1 cellular context compared by ENCODE assay signal in genomic region chr2:128637481-128638155, GRCh38.
TF ChIP-seq lines count a peak whose summit lies in the region.

No MANE protein-coding gene starts in this region.

TF ChIP-seq in H1, 55 proteins besides CTCF, POLR2A, EP300 and RAD21:
- TF ChIP-seq RFX5 (IDR thresholded peaks at IDR 0.05; ENCODE audit: borderline replicate concordance, low read depth, low read length), result no peak
- TF ChIP-seq NRF1 (IDR thresholded peaks at IDR 0.05; ENCODE audit: low read depth, low read length), result no peak
- TF ChIP-seq HDAC6 (IDR thresholded peaks at IDR 0.05; ENCODE audit: low read depth, low read length), result no peak
- TF ChIP-seq ATF2 (IDR thresholded peaks at IDR 0.05; ENCODE audit: low read length), result no peak
- TF ChIP-seq CHD7 (IDR thresholded peaks at IDR 0.05; ENCODE audit: insufficient replicate concordance, low read length), result no peak
- no peak for TF ChIP-seq EZH2 (IDR thresholded peaks at IDR 0.05; ENCODE audit: low read depth, low read length, severe bottlenecking)
- no peak for TF ChIP-seq SIX5 (IDR thresholded peaks at IDR 0.05; ENCODE audit: low read depth, low read length)
- no peak for TF ChIP-seq FOSL1 (IDR thresholded peaks at IDR 0.05; ENCODE audit: insufficient read depth, low read depth, low read length)
- TF ChIP-seq POLR2AphosphoS5 (IDR thresholded peaks at IDR 0.05; ENCODE audit: low read depth, low read length), result no peak
- no peak for TF ChIP-seq RNF2 (IDR thresholded peaks at IDR 0.05; ENCODE audit: borderline replicate concordance, low read depth, low read length, missing control alignments, poor library complexity, severe bottlenecking)
- TF ChIP-seq SP4 (IDR thresholded peaks at IDR 0.05; ENCODE audit: low read length), result no peak
- TF ChIP-seq ZNF274 (IDR thresholded peaks at IDR 0.05; ENCODE audit: borderline replicate concordance, extremely low read depth, low read length), result no peak
TF ChIP-seq in H1: peak in this region for 0.
